Comparison of ENCODE assay signal across 9 cellular contexts in genomic region chr2:105786231-105787230, GRCh38. TPM values are rescaled to one million over a fixed set of nuclear protein-coding genes. Genes with fewer than 3 reads are reported as not detected.
DNase-seq lines count a peak whose midpoint lies in the region; ATAC-seq and TF ChIP-seq lines count a peak whose summit lies in the region.
"Had no signal": no experiment of that assay in that cellular context is flagged by ENCODE, and none has a peak within 500 bp of the region (broad histone marks: within the 10 kb centered on the region; RNA-seq: fewer than 3 reads in every experiment).

No MANE protein-coding gene starts in this region.

- no peaks in the 10 kb centered on the region for H3K36me3 ChIP-seq in upper lobe of right lung
- H3K36me3 ChIP-seq: BE2C had no signal

- H3K9me3 Mint-ChIP-seq in activated naive CD4-positive, alpha-beta T cell treated with anti-CD3 and anti-CD28 coated beads, Interleukin-2, amount 50 U/mL, for 24 hours, result no peaks in the 10 kb centered on the region
- no peaks in the 10 kb centered on the region for H3K9me3 Mint-ChIP-seq in T-helper 2 cell treated with Interferon-gamma antibody and Interleukin-4, amounts not matched to agents 5 μg/mL and 100 μg/mL, for 36 hours
- no peaks in the 10 kb centered on the region for H3K9me3 Mint-ChIP-seq in immature natural killer cell

- H3K27me3 Mint-ChIP-seq in activated naive CD4-positive, alpha-beta T cell treated with anti-CD3 and anti-CD28 coated beads, Interleukin-2, amount 50 U/mL, for 24 hours, result no peaks in the 10 kb centered on the region
- no peaks in the 10 kb centered on the region for H3K27me3 Mint-ChIP-seq in T-helper 2 cell treated with Interferon-gamma antibody and Interleukin-4, amounts not matched to agents 5 μg/mL and 100 μg/mL, for 36 hours (ENCODE audit: low read depth)
- peaks cover 0 to 2% (median 1%) of the 10 kb centered on the region in 3 donors for H3K27me3 Mint-ChIP-seq in immature natural killer cell (ENCODE audit: low read depth in 3 of 3)

- H3K4me1 ChIP-seq in upper lobe of right lung, result peaks cover 29% of the 10 kb centered on the region
- H3K4me1 ChIP-seq: BE2C had no signal

- H3K4me1 Mint-ChIP-seq in activated naive CD4-positive, alpha-beta T cell treated with anti-CD3 and anti-CD28 coated beads, Interleukin-2, amount 50 U/mL, for 24 hours, result peaks cover 100% of the 10 kb centered on the region
- H3K4me1 Mint-ChIP-seq in T-helper 2 cell treated with Interferon-gamma antibody and Interleukin-4, amounts not matched to agents 5 μg/mL and 100 μg/mL, for 36 hours (ENCODE audit: low read depth), result peaks cover 78% of the 10 kb centered on the region
- peaks cover 82 to 90% of the 10 kb centered on the region in 2 donors for H3K4me1 Mint-ChIP-seq in immature natural killer cell

- intact Hi-C loops in upper lobe of right lung (cut with DNase I), result no loop called here

- no peak for TF ChIP-seq CTCF in upper lobe of right lung (IDR thresholded peaks at IDR 0.05)

- H3K36me3 Mint-ChIP-seq in activated naive CD4-positive, alpha-beta T cell treated with anti-CD3 and anti-CD28 coated beads, Interleukin-2, amount 50 U/mL, for 24 hours, result peaks cover 3% of the 10 kb centered on the region
- H3K36me3 Mint-ChIP-seq in T-helper 2 cell treated with Interferon-gamma antibody and Interleukin-4, amounts not matched to agents 5 μg/mL and 100 μg/mL, for 36 hours (ENCODE audit: low read depth), result peaks cover 27% of the 10 kb centered on the region
- H3K36me3 Mint-ChIP-seq in immature natural killer cell, result peaks cover 0 to 4% (median 0%) of the 10 kb centered on the region in 3 donors

- DNase-seq in activated naive CD4-positive, alpha-beta T cell treated with anti-CD3 and anti-CD28 coated beads, Interleukin-2, amount 50 U/mL, for 16 hours, result no peak
- DNase-seq in T-helper 2 cell treated with Interferon-gamma antibody and Interleukin-4, amounts not matched to agents 5 μg/mL and 100 μg/mL, for 36 hours (ENCODE audit: low spot score), result no peak
- DNase-seq in immature natural killer cell (no peak), upper lobe of right lung (no peak)
- DNase-seq: BE2C had no signal

- peak; percentile 28 for ATAC-seq in upper lobe of right lung
- ATAC-seq in GM18517 (IDR thresholded peaks at IDR 0.05; ENCODE audit: unreplicated experiment), result no peak
- ATAC-seq in HG02852 (IDR thresholded peaks at IDR 0.05; ENCODE audit: unreplicated experiment), result no peak
- no peak for ATAC-seq in HG02870 (IDR thresholded peaks at IDR 0.05; ENCODE audit: unreplicated experiment)

- no peaks in the 10 kb centered on the region for H3K27me3 ChIP-seq in upper lobe of right lung
- H3K27me3 ChIP-seq: BE2C had no signal

- H3K9me3 ChIP-seq in upper lobe of right lung, result no peaks in the 10 kb centered on the region
- H3K9me3 ChIP-seq: BE2C had no signal

- peak overlapping the region; percentile 85 for H3K27ac Mint-ChIP-seq in activated naive CD4-positive, alpha-beta T cell treated with anti-CD3 and anti-CD28 coated beads, Interleukin-2, amount 50 U/mL, for 24 hours
- peak overlapping the region; percentile 87 for H3K27ac Mint-ChIP-seq in T-helper 2 cell treated with Interferon-gamma antibody and Interleukin-4, amounts not matched to agents 5 μg/mL and 100 μg/mL, for 36 hours
- peak overlapping the region; percentile 24 to 96 (median 68) for H3K27ac Mint-ChIP-seq in immature natural killer cell

- H3K27ac ChIP-seq in upper lobe of right lung, result no peak overlapping the region

- H3K4me3 ChIP-seq in upper lobe of right lung, result no peak overlapping the region

- H3K4me3 Mint-ChIP-seq in activated naive CD4-positive, alpha-beta T cell treated with anti-CD3 and anti-CD28 coated beads, Interleukin-2, amount 50 U/mL, for 24 hours, result peak overlapping the region; percentile 19
- peak overlapping the region; percentile 71 for H3K4me3 Mint-ChIP-seq in T-helper 2 cell treated with Interferon-gamma antibody and Interleukin-4, amounts not matched to agents 5 μg/mL and 100 μg/mL, for 36 hours
- H3K4me3 Mint-ChIP-seq in immature natural killer cell, result peak overlapping the region; percentile 47 to 72 (median 53)

RNA-seq across cellular contexts. Expression of gene NCK2, which starts 41.8 kb away (rescaled TPM):
- 10 to 100 TPM; 10.7 to 22.1 (median 16.2) TPM for polyA plus RNA-seq in immature natural killer cell
- 49.7 TPM for total RNA-seq in upper lobe of right lung

Comparison
In these comparisons a context has a peak if more than half of its experiments do, and no peak if none do; other contexts are left out.
1. H3K4me3 Mint-ChIP-seq: peak in every context shown above with its lines; median percentile 71 in T-helper 2 cell treated with Interferon-gamma antibody and Interleukin-4, amounts not matched to agents 5 μg/mL and 100 μg/mL, for 36 hours; 53 in immature natural killer cell; 19 in activated naive CD4-positive, alpha-beta T cell treated with anti-CD3 and anti-CD28 coated beads, Interleukin-2, amount 50 U/mL, for 24 hours.